Comparison of ENCODE assay signal across 14 cellular contexts in the genomic region with DNA sequence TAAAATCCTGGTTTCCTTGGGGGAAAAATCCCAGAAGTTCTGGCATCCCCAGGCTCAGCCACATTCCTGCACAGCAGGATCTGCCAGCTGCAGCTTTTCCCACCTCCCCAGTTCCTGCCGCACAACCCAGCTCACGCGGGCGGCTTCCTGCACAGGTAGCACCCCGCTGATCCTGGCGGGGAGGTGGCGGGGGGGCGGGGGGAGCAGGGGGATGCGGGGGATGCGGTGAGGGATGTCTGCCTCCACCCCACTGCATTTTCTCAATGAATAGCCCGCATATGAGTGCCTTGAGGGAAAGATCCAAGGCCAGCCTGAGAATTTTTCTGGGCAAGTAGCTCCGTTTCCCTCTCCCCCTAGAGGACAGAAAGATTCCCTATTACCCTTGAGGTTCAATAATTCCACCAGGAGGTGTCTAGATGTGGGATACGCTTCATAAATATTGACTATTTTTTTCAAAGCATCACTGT. TPM values are rescaled to one million over a fixed set of nuclear protein-coding genes. Genes with fewer than 3 reads are reported as not detected.
DNase-seq lines count a peak whose midpoint lies in the region; ATAC-seq and TF ChIP-seq lines count a peak whose summit lies in the region.
"Had no signal": no experiment of that assay in that cellular context is flagged by ENCODE, and none has a peak within 500 bp of the region (broad histone marks: within the 10 kb centered on the region; RNA-seq: fewer than 3 reads in every experiment).

No MANE protein-coding gene starts in this region.

- ATAC-seq in Right ventricle myocardium superior (ENCODE audit: poor library complexity) (no peak), lower lobe of right lung (no peak), GM19351 (IDR thresholded peaks at IDR 0.05; ENCODE audit: unreplicated experiment) (no peak), HG03045 (IDR thresholded peaks at IDR 0.05; ENCODE audit: unreplicated experiment) (no peak)
- ATAC-seq: activated T-cell treated with anti-CD3 and anti-CD28 coated beads, Interleukin-2, amount 50 U/mL, for 72 hours had no signal

- DNase-seq in Right ventricle myocardium superior (peak; percentile 34), cardiac septum (ENCODE audit: low spot score) (no peak), brain microvascular endothelial cell (no peak), lower lobe of right lung (peak; percentile 21), vagina (ENCODE audit: extremely low spot score in 2 of 2) (no peak), NCI-H1694 (lab: John Stamatoyannopoulos, UW) (no peak)
- DNase-seq: activated T-cell treated with anti-CD3 and anti-CD28 coated beads, Interleukin-2, amount 50 U/mL, for 72 hours; AML-193; kidney glomerular epithelial cell; NCI-H774 had no signal

- H3K4me3 ChIP-seq in brain microvascular endothelial cell (ENCODE audit: low read depth, low read length) (no peak overlapping the region), lower lobe of right lung (no peak overlapping the region), vagina (no peak overlapping the region)
- H3K4me3 ChIP-seq: prostate gland had no signal

- H3K27ac ChIP-seq in brain microvascular endothelial cell (peak overlapping the region; percentile 95), lower lobe of right lung (peak overlapping the region; percentile 41), vagina (peak overlapping the region; percentile 65)
- H3K27ac ChIP-seq: KMS-11, prostate gland had no signal

- H3K27me3 ChIP-seq in brain microvascular endothelial cell (replicated peaks) (no peaks in the 10 kb centered on the region), lower lobe of right lung (ENCODE audit: low read depth) (no peaks in the 10 kb centered on the region), vagina (no peaks in the 10 kb centered on the region)

- H3K9me3 ChIP-seq in lower lobe of right lung (no peaks in the 10 kb centered on the region), vagina (no peaks in the 10 kb centered on the region)
- H3K9me3 ChIP-seq: prostate gland had no signal

- H3K4me1 ChIP-seq in lower lobe of right lung (peaks cover 6% of the 10 kb centered on the region), vagina (peaks cover 24% of the 10 kb centered on the region)
- H3K4me1 ChIP-seq: prostate gland had no signal

- peaks cover 68% of the 10 kb centered on the region for H3K36me3 ChIP-seq in brain microvascular endothelial cell (replicated peaks)
- H3K36me3 ChIP-seq in lower lobe of right lung: peaks cover 34% of the 10 kb centered on the region
- peaks cover 0 to 22% of the 10 kb centered on the region in 2 donors for H3K36me3 ChIP-seq in vagina
- H3K36me3 ChIP-seq: prostate gland had no signal

- intact Hi-C loops in Right ventricle myocardium superior (cut with DNase I) (no loop called here), cardiac septum (cut with DNase I) (no loop called here), lower lobe of right lung (cut with DNase I) (no loop called here), vagina (cut with DNase I) (no loop called here)

- in situ Hi-C loops in brain microvascular endothelial cell (cut with HindIII; ENCODE audit: low pct_ligation_motif_present, low sequenced_read_pairs): no loop called here

- TF ChIP-seq POLR2A in vagina (IDR thresholded peaks at IDR 0.05): no peak

- TF ChIP-seq CTCF in brain microvascular endothelial cell (IDR thresholded peaks at IDR 0.05; ENCODE audit: low read depth, low read length, missing control alignments) (peak; percentile 56), lower lobe of right lung (IDR thresholded peaks at IDR 0.05) (no peak), vagina (IDR thresholded peaks at IDR 0.05) (no peak)

RNA-seq across cellular contexts. Expression of gene GFPT2, which starts 21.1 kb away (rescaled TPM):
- total RNA-seq in Right ventricle myocardium superior (13.3 TPM), cardiac septum (12.9 TPM), lower lobe of right lung (13.4 TPM), vagina (47.9 TPM)

RNA-seq across cellular contexts. Expression of gene MAPK9, which starts 40.2 kb away (rescaled TPM):
- total RNA-seq in Right ventricle myocardium superior (42.4 TPM), cardiac septum (37.5 TPM), lower lobe of right lung (43.1 TPM), vagina (19.6 TPM)

Comparison
In these comparisons a context has a peak if more than half of its experiments do, and no peak if none do; other contexts are left out.
1. DNase-seq: peak in Right ventricle myocardium superior (single experiment) and lower lobe of right lung (single experiment); none in cardiac septum (single experiment), brain microvascular endothelial cell (single experiment), vagina (0 of 2) and NCI-H1694 (single experiment).
2. H3K27ac ChIP-seq: peak in every context shown above with its lines; median percentile 95 in brain microvascular endothelial cell; 65 in vagina; 41 in lower lobe of right lung.